Comparison of ENCODE assay signal across 7 cellular contexts in genomic region chr14:77426396-77426795, GRCh38. TPM values are rescaled to one million over a fixed set of nuclear protein-coding genes. Genes with fewer than 3 reads are reported as not detected.
"Had no signal": no experiment of that assay in that cellular context is flagged by ENCODE, and none has a peak within 500 bp of the region (broad histone marks: within the 10 kb centered on the region; RNA-seq: fewer than 3 reads in every experiment).

No MANE protein-coding gene starts in this region.

- H3K27ac ChIP-seq: HL-60 had no signal

- H3K4me1 Mint-ChIP-seq: IgD-negative memory B cell had no signal

- H3K27ac Mint-ChIP-seq: IgD-negative memory B cell had no signal

- H3K27me3 Mint-ChIP-seq: IgD-negative memory B cell had no signal

- ATAC-seq: HepG2, K562 had no signal

- H3K4me3 Mint-ChIP-seq: IgD-negative memory B cell had no signal

- DNase-seq: IMR-90 had no signal

- H3K4me3 ChIP-seq: K562 had no signal

RNA-seq across cellular contexts. Expression of gene NOXRED1, which starts 3.1 kb away (rescaled TPM):
- total RNA-seq: HT-29, HT1080 had no signal
